ENCODE assay signal across 23 cellular contexts in genomic region chr5:136979131-136979530, GRCh38.
"Had no signal": no experiment of that assay in that cellular context is flagged by ENCODE, and none has a peak within 500 bp of the region (broad histone marks: within the 10 kb centered on the region; RNA-seq: fewer than 3 reads in every experiment).

No MANE protein-coding gene starts in this region.

- H3K4me1 ChIP-seq: breast epithelium, esophagus muscularis mucosa, sigmoid colon, spleen, upper lobe of right lung had no signal

- DNase-seq: activated CD4-positive, alpha-beta T cell treated with anti-CD3 and anti-CD28 coated beads for 1 hour; activated CD8-positive, alpha-beta memory T cell treated with anti-CD3 and anti-CD28 coated beads for 24 hours; activated CD8-positive, alpha-beta memory T cell treated with anti-CD3 and anti-CD28 coated beads, Interleukin-2, amount 50 U/mL, for 48 hours; activated effector memory CD4-positive, alpha-beta T cell treated with Interleukin-2 at 50 U/mL for 16 hours; activated naive CD4-positive, alpha-beta T cell treated with anti-CD3 and anti-CD28 coated beads, Interleukin-2, amount 10 ng/mL, durations not matched to agents 7 days and 5 days; activated naive CD8-positive, alpha-beta T cell treated with anti-CD3 and anti-CD28 coated beads, Interleukin-2, amount 50 U/mL, for 24 hours; activated T-cell treated with anti-CD3 and anti-CD28 coated beads, Interleukin-2, amount 50 U/mL, for 48 hours; anterior cingulate cortex; cerebellar nuclear complex; cortex of kidney; effector CD4-positive, alpha-beta T cell; nucleus accumbens; sigmoid colon; spleen; stimulated activated naive B cell treated with anti-CD40 and anti-IgM and Interleukin-4, amounts not matched to agents 10 μg/mL and 1 μg/mL and 100 μg/mL, for 72 hours; upper lobe of right lung; WERI-Rb-1 had no signal

- H3K9me3 ChIP-seq: breast epithelium, esophagus muscularis mucosa, sigmoid colon, thoracic aorta, upper lobe of right lung had no signal

- H3K27ac ChIP-seq: breast epithelium, esophagus muscularis mucosa, hepatocyte, sigmoid colon, spleen, thoracic aorta, upper lobe of right lung, WERI-Rb-1 had no signal

- H3K79me2 ChIP-seq: hepatocyte had no signal

- H3K4me2 ChIP-seq: hepatocyte had no signal

- H3K4me3 ChIP-seq: breast epithelium, esophagus muscularis mucosa, hepatocyte, lung, sigmoid colon, spleen, thoracic aorta, upper lobe of right lung had no signal

- FAIRE-seq: islet of Langerhans had no signal

- H2AFZ ChIP-seq: hepatocyte had no signal

- H3K36me3 ChIP-seq: breast epithelium, spleen, thoracic aorta, upper lobe of right lung, WERI-Rb-1 had no signal

- ATAC-seq: activated naive CD8-positive, alpha-beta T cell treated with anti-CD3 and anti-CD28 coated beads, Interleukin-2, amount 50 U/mL, for 24 hours; stimulated activated naive B cell treated with anti-CD40 and anti-IgM and Interleukin-4, amounts not matched to agents 10 μg/mL and 1 μg/mL and 100 μg/mL, for 72 hours; upper lobe of right lung had no signal

- H3K27me3 ChIP-seq: breast epithelium, esophagus muscularis mucosa, hepatocyte, sigmoid colon, spleen, upper lobe of right lung had no signal
